8 cellular contexts compared by ENCODE assay signal in genomic region chr9:123353984-123354591, GRCh38. TPM values are rescaled to one million over a fixed set of nuclear protein-coding genes. Genes with fewer than 3 reads are reported as not detected.
A peak's percentile ranks its signal among the peaks of the same experiment; 100 is the strongest.
DNase-seq lines count a peak whose midpoint lies in the region; ATAC-seq lines count a peak whose summit lies in the region.

No MANE protein-coding gene starts in this region.

- H3K4me1 Mint-ChIP-seq in activated CD4-positive, alpha-beta T cell treated with anti-CD3 and anti-CD28 coated beads, Interleukin-2, amount 10 ng/mL, durations not matched to agents 24 days and 14 days, result peaks cover 10% of the 10 kb centered on the region
- peaks cover 16% of the 10 kb centered on the region for H3K4me1 Mint-ChIP-seq in stimulated activated effector memory CD8-positive, alpha-beta T cell treated with anti-CD3 and anti-CD28 coated beads, Interleukin-12 subunit alpha, Interleukin-12 subunit beta, amount 100 ng/mL, for 72 hours

- DNase-seq in EL, result peak; percentile 56
- DNase-seq in H7, result peak; percentile 97
- peak; percentile 32 to 59 for DNase-seq in NCI-H1930 (lab: John Stamatoyannopoulos, UW)
- DNase-seq in activated CD4-positive, alpha-beta T cell treated with anti-CD3 and anti-CD28 coated beads, Interleukin-2, amount 10 ng/mL, durations not matched to agents 24 days and 14 days, result peak; percentile 88
- peak; percentile 27 to 60 for DNase-seq in dermis microvascular lymphatic vessel endothelial cell (ENCODE audit: low read depth in 2 of 2)
- peak; percentile 59 to 75 for DNase-seq in lung microvascular endothelial cell (ENCODE audit: low read depth in 2 of 2)
- peak; percentile 61 to 87 for DNase-seq in stimulated activated effector memory CD8-positive, alpha-beta T cell treated with anti-CD3 and anti-CD28 coated beads, Interleukin-12 subunit alpha, Interleukin-12 subunit beta, amount 100 ng/mL, for 72 hours (ENCODE audit: low spot score in 2 of 2)

- H3K27ac Mint-ChIP-seq in activated CD4-positive, alpha-beta T cell treated with anti-CD3 and anti-CD28 coated beads, Interleukin-2, amount 10 ng/mL, durations not matched to agents 24 days and 14 days, result no peak overlapping the region
- H3K27ac Mint-ChIP-seq in stimulated activated effector memory CD8-positive, alpha-beta T cell treated with anti-CD3 and anti-CD28 coated beads, Interleukin-12 subunit alpha, Interleukin-12 subunit beta, amount 100 ng/mL, for 72 hours, result no peak overlapping the region

- peak; percentile 71 for ATAC-seq in stimulated activated effector memory CD8-positive, alpha-beta T cell treated with anti-CD3 and anti-CD28 coated beads, Interleukin-12 subunit alpha, Interleukin-12 subunit beta, amount 100 ng/mL, for 72 hours
- no peak for ATAC-seq in GM21515 (IDR thresholded peaks at IDR 0.05; ENCODE audit: unreplicated experiment)

- intact Hi-C loops in activated CD4-positive, alpha-beta T cell treated with anti-CD3 and anti-CD28 coated beads, Interleukin-2, amount 10 ng/mL, durations not matched to agents 24 days and 14 days (cut with micrococcal nuclease), result loop anchor here (1.0 to 10.0 kb wide), 3 partner anchors 31 to 889 kb away; partner anchors contain the start of gene PDCL

- no peaks in the 10 kb centered on the region for H3K36me3 ChIP-seq in H7 (replicated peaks; ENCODE audit: control insufficient read depth, insufficient read depth, low read length)

- no peaks in the 10 kb centered on the region for H3K9me3 Mint-ChIP-seq in activated CD4-positive, alpha-beta T cell treated with anti-CD3 and anti-CD28 coated beads, Interleukin-2, amount 10 ng/mL, durations not matched to agents 24 days and 14 days
- H3K9me3 Mint-ChIP-seq in stimulated activated effector memory CD8-positive, alpha-beta T cell treated with anti-CD3 and anti-CD28 coated beads, Interleukin-12 subunit alpha, Interleukin-12 subunit beta, amount 100 ng/mL, for 72 hours, result no peaks in the 10 kb centered on the region

- no peaks in the 10 kb centered on the region for H3K36me3 Mint-ChIP-seq in activated CD4-positive, alpha-beta T cell treated with anti-CD3 and anti-CD28 coated beads, Interleukin-2, amount 10 ng/mL, durations not matched to agents 24 days and 14 days (ENCODE audit: low read depth)
- H3K36me3 Mint-ChIP-seq in stimulated activated effector memory CD8-positive, alpha-beta T cell treated with anti-CD3 and anti-CD28 coated beads, Interleukin-12 subunit alpha, Interleukin-12 subunit beta, amount 100 ng/mL, for 72 hours, result no peaks in the 10 kb centered on the region

- peaks cover 6% of the 10 kb centered on the region for H3K27me3 Mint-ChIP-seq in activated CD4-positive, alpha-beta T cell treated with anti-CD3 and anti-CD28 coated beads, Interleukin-2, amount 10 ng/mL, durations not matched to agents 24 days and 14 days

- H3K4me3 Mint-ChIP-seq in activated CD4-positive, alpha-beta T cell treated with anti-CD3 and anti-CD28 coated beads, Interleukin-2, amount 10 ng/mL, durations not matched to agents 24 days and 14 days, result no peak overlapping the region
- H3K4me3 Mint-ChIP-seq in stimulated activated effector memory CD8-positive, alpha-beta T cell treated with anti-CD3 and anti-CD28 coated beads, Interleukin-12 subunit alpha, Interleukin-12 subunit beta, amount 100 ng/mL, for 72 hours, result no peak overlapping the region

- H3K27me3 ChIP-seq in H7 (ENCODE audit: control insufficient read depth, insufficient read depth, low read length), result peaks cover 2% of the 10 kb centered on the region; the same call in 1 of the 2 replicates

- peak overlapping the region; percentile 20 for H3K4me3 ChIP-seq in H7 (ENCODE audit: insufficient read depth, low read depth, low read length)

RNA-seq across cellular contexts. Expression of gene CRB2, which starts 1.9 kb away (rescaled TPM):
- total RNA-seq in H7 (2014; rRNA removed; shearing (Covaris generic)), result 1.6 and 1.7 TPM in 2 replicates
- total RNA-seq in activated CD4-positive, alpha-beta T cell treated with anti-CD3 and anti-CD28 coated beads, Interleukin-2, amount 10 ng/mL, durations not matched to agents 24 days and 14 days, result not detected in 2 replicates
- not detected in 2 replicates for total RNA-seq in dermis microvascular lymphatic vessel endothelial cell
- not detected in 2 replicates for total RNA-seq in lung microvascular endothelial cell

Comparison
In these comparisons a context has a peak if more than half of its experiments do, and no peak if none do; other contexts are left out.
1. DNase-seq: peak in every context shown above with its lines; median percentile 97 in H7; 88 in activated CD4-positive, alpha-beta T cell treated with anti-CD3 and anti-CD28 coated beads, Interleukin-2, amount 10 ng/mL, durations not matched to agents 24 days and 14 days; 74 in stimulated activated effector memory CD8-positive, alpha-beta T cell treated with anti-CD3 and anti-CD28 coated beads, Interleukin-12 subunit alpha, Interleukin-12 subunit beta, amount 100 ng/mL, for 72 hours; 67 in lung microvascular endothelial cell; 56 in EL; 46 in NCI-H1930; 44 in dermis microvascular lymphatic vessel endothelial cell.